ENCODE assay signal across 8 cellular contexts in the genomic region with DNA sequence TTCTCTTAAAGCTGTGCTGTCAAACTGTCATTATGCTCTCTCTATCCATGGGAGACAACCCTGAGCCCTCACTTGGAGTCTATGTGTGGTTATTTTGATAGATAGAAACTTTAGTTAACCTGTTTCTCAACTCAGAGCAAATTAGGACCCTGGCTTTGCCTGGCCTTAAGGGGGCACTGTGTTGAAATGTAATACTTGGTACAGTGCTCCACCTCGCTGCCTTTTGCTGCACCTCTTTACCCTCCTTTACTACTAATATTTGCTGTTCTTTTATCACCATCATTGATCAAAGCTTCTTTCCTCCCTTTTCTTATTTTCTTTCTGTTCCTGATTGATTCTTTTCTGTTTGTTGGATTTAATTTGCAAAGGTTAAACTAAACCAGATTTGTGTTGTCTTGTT. TPM values are rescaled to one million over a fixed set of nuclear protein-coding genes. Genes with fewer than 3 reads are reported as not detected.
DNase-seq lines count a peak whose midpoint lies in the region; ATAC-seq and TF ChIP-seq lines count a peak whose summit lies in the region.

No MANE protein-coding gene starts in this region.

- no peak for TF ChIP-seq RAD21 in neural cell (conservative IDR thresholded peaks at IDR 0.05)

- no peaks in the 10 kb centered on the region for H3K9me2 ChIP-seq in neural cell (ENCODE audit: insufficient read depth, low read length)

- H3K9ac ChIP-seq in neural cell (ENCODE audit: low read length): no peak overlapping the region

- no peak overlapping the region for H3K4me2 ChIP-seq in neural cell (ENCODE audit: low read length)

- peaks cover 23 to 40% (median 31%) of the 10 kb centered on the region in 4 donors for H3K4me1 ChIP-seq in upper lobe of left lung

- H3F3A ChIP-seq in neural cell (ENCODE audit: insufficient read depth, low read length, poor library complexity, severe bottlenecking): no peaks in the 10 kb centered on the region

- ATAC-seq in HG02885 (IDR thresholded peaks at IDR 0.05; ENCODE audit: poor library complexity, unreplicated experiment) (peak; percentile 69), GM19328 (IDR thresholded peaks at IDR 0.05; ENCODE audit: unreplicated experiment) (no peak), HG03460 (IDR thresholded peaks at IDR 0.05; ENCODE audit: unreplicated experiment) (no peak), upper lobe of left lung (ENCODE audit: low FRiP score in 2 of 2) (no peak)

- peaks cover 4% of the 10 kb centered on the region for H4K20me1 ChIP-seq in neural cell (ENCODE audit: insufficient read depth)

- peak; percentile 25 for DNase-seq in activated CD4-positive, alpha-beta T cell treated with anti-CD3 and anti-CD28 coated beads for 48 hours
- no peak for DNase-seq in activated CD4-positive, alpha-beta T cell treated with anti-CD3 and anti-CD28 coated beads, Interleukin-2, amount 50 U/mL, for 48 hours
- DNase-seq in astrocyte of the spinal cord (ENCODE audit: low read depth, low spot score): no peak
- DNase-seq in upper lobe of left lung: no peak

- in situ Hi-C loops in astrocyte of the spinal cord (cut with HindIII; ENCODE audit: low sequenced_read_pairs): no loop called here

- H2AFZ ChIP-seq in neural cell (ENCODE audit: low read depth, low read length): no peak overlapping the region

- H3K79me2 ChIP-seq in neural cell (replicated peaks; ENCODE audit: insufficient read depth, low read length): peaks cover 66% of the 10 kb centered on the region

- H3K9me3 ChIP-seq in neural cell (ENCODE audit: low read length) (no peaks in the 10 kb centered on the region), upper lobe of left lung (no peaks in the 10 kb centered on the region)

- H3K27me3 ChIP-seq in neural cell (ENCODE audit: insufficient read depth, low read depth, low read length): no peaks in the 10 kb centered on the region
- H3K27me3 ChIP-seq in upper lobe of left lung: no peaks in the 10 kb centered on the region

- H3K4me3 ChIP-seq in astrocyte of the spinal cord (ENCODE audit: low read depth, low read length): no peak overlapping the region
- H3K4me3 ChIP-seq in neural cell (ENCODE audit: low read length): no peak overlapping the region
- no peak overlapping the region for H3K4me3 ChIP-seq in upper lobe of left lung

- WGBS in upper lobe of left lung, 2 donors: 85 to 87% methylated on average over 1 of the region's 1 CpG

- no peak for TF ChIP-seq POLR2A in upper lobe of left lung (IDR thresholded peaks at IDR 0.05)

- H3K36me3 ChIP-seq in neural cell (ENCODE audit: insufficient read depth, low read length) (no peaks in the 10 kb centered on the region), upper lobe of left lung (no peaks in the 10 kb centered on the region)

- peak; percentile 47 for TF ChIP-seq CTCF in astrocyte of the spinal cord (IDR thresholded peaks at IDR 0.05; ENCODE audit: low read depth, low read length)
- TF ChIP-seq CTCF in neural cell (IDR thresholded peaks at IDR 0.05; ENCODE audit: poor library complexity, severe bottlenecking): peak; percentile 53
- TF ChIP-seq CTCF in upper lobe of left lung (IDR thresholded peaks at IDR 0.05): peak in 1 of 6 experiments; percentile 15

- H3K27ac ChIP-seq in neural cell (ENCODE audit: low read length) (no peak overlapping the region), upper lobe of left lung (no peak overlapping the region)

- TF ChIP-seq EP300 in neural cell (conservative IDR thresholded peaks at IDR 0.05; ENCODE audit: poor library complexity, severe bottlenecking) (peak; percentile 73), upper lobe of left lung (IDR thresholded peaks at IDR 0.05) (no peak)

TF ChIP-seq in neural cell, 6 proteins besides CTCF, POLR2A, EP300 and RAD21:
- no peak for TF ChIP-seq MXI1 (conservative IDR thresholded peaks at IDR 0.05; ENCODE audit: poor library complexity, severe bottlenecking)
- TF ChIP-seq POLR2AphosphoS5 (IDR thresholded peaks at IDR 0.05): no peak
- no peak for TF ChIP-seq SMC3 (conservative IDR thresholded peaks at IDR 0.05; ENCODE audit: poor library complexity)
- no peak for TF ChIP-seq EZH2 (IDR thresholded peaks at IDR 0.05; ENCODE audit: borderline replicate concordance, insufficient read depth, low read length, poor library complexity, severe bottlenecking)
- no peak for TF ChIP-seq TAF1 (IDR thresholded peaks at IDR 0.05; ENCODE audit: low read depth)
- TF ChIP-seq REST (IDR thresholded peaks at IDR 0.05; ENCODE audit: borderline replicate concordance): no peak

RNA-seq across cellular contexts. Expression of gene STT3B, which starts 34.3 kb away (rescaled TPM):
- 84.0 and 100 TPM in 2 replicates for polyA plus RNA-seq in neural cell
- polyA minus RNA-seq in neural cell: 156 and 170 TPM in 2 replicates
- 100 to 1,000 TPM in 1 of 6 donors, 10 to 100 TPM in 5; 42.9 to 137 (median 88.8) TPM for total RNA-seq in upper lobe of left lung
